ENCODE assay signal across 18 cellular contexts in the genomic region with DNA sequence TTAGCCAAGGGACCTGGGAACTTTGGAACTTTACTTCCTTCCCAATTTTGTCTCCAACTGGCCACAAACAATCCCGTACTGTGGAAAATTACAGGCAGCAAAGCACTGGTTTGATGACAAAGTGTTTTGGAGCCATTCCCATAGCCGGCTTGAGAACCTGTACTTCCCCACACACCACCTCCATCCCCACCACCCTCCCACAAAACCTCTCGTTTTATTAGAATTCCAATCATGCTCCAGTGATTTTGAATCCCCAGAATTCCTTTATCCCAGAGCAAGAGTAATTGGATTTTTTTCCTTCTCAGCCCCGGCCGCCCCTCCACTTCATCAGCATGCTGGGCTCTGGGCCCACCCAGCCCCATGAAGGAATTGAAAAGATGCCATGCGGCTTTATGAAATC.
DNase-seq lines count a peak whose midpoint lies in the region; ATAC-seq and TF ChIP-seq lines count a peak whose summit lies in the region.
"Had no signal": no experiment of that assay in that cellular context is flagged by ENCODE, and none has a peak within 500 bp of the region (broad histone marks: within the 10 kb centered on the region; RNA-seq: fewer than 3 reads in every experiment).

No MANE protein-coding gene starts in this region.

- H3K4me3 ChIP-seq in PC-3 (ENCODE audit: low read length) (no peak overlapping the region), fibroblast of villous mesenchyme (ENCODE audit: low read depth, low read length) (no peak overlapping the region), smooth muscle cell (no peak overlapping the region)
- H3K4me3 ChIP-seq: BLaER1 treated with 17β-estradiol and CSF1 and Interleukin-3, amounts not matched to agents 10 nM and 100 nM had no signal

- no peak for TF ChIP-seq CTCF in PC-3 (conservative IDR thresholded peaks at IDR 0.05; ENCODE audit: low read depth, low read length)
- TF ChIP-seq CTCF in fibroblast of villous mesenchyme (IDR thresholded peaks at IDR 0.05; ENCODE audit: insufficient read depth, low read depth, low read length), result no peak
- TF ChIP-seq CTCF in smooth muscle cell (IDR thresholded peaks at IDR 0.05; ENCODE audit: borderline replicate concordance, insufficient read depth, poor library complexity, severe bottlenecking), result no peak

- H3K79me2 ChIP-seq in PC-3 (ENCODE audit: low read length) (no peaks in the 10 kb centered on the region), smooth muscle cell (ENCODE audit: low read depth) (no peaks in the 10 kb centered on the region)

- H3K36me3 ChIP-seq in PC-3 (ENCODE audit: low read depth, low read length) (no peaks in the 10 kb centered on the region), smooth muscle cell (ENCODE audit: low read depth) (no peaks in the 10 kb centered on the region)
- H3K36me3 ChIP-seq: BLaER1 treated with 17β-estradiol and CSF1 and Interleukin-3, amounts not matched to agents 10 nM and 100 nM; neutrophil had no signal

- H3K4me1 ChIP-seq in PC-3 (ENCODE audit: insufficient read depth, low read length) (no peaks in the 10 kb centered on the region; the same call in 1 of the 2 replicates), smooth muscle cell (ENCODE audit: low read depth) (peaks cover 35% of the 10 kb centered on the region)
- H3K4me1 ChIP-seq: BLaER1 treated with 17β-estradiol and CSF1 and Interleukin-3, amounts not matched to agents 10 nM and 100 nM had no signal

- no peaks in the 10 kb centered on the region for H3K9me3 ChIP-seq in PC-3 (ENCODE audit: low read length)
- no peaks in the 10 kb centered on the region for H3K9me3 ChIP-seq in smooth muscle cell (replicated peaks; ENCODE audit: low read depth)
- H3K9me3 ChIP-seq: BLaER1 treated with 17β-estradiol and CSF1 and Interleukin-3, amounts not matched to agents 10 nM and 100 nM; neutrophil had no signal

- intact Hi-C loops in PC-3 (cut with micrococcal nuclease), result no loop called here

- DNase-seq in G401 (ENCODE audit: low spot score) (peak; percentile 1), PC-3 (peak; percentile 47), fibroblast of villous mesenchyme (ENCODE audit: low read depth) (peak; percentile 81), smooth muscle cell (lab: John Stamatoyannopoulos, UW; ENCODE audit: unreplicated experiment) (no peak), NCI-H2171 treated with DMSO at 0.1 percent for 48 hours (lab: John Stamatoyannopoulos, UW) (no peak), nucleus accumbens (lab: John Stamatoyannopoulos, UW) (no peak)
- DNase-seq in stimulated activated CD4-positive, alpha-beta T cell treated with anti-CD3 and anti-CD28 coated beads, Interleukin-1b, Interleukin-23, amount 100 ng/mL, for 48 hours, result no peak
- DNase-seq: activated CD4-positive, alpha-beta T cell treated with anti-CD3 and anti-CD28 coated beads for 48 hours; activated naive CD4-positive, alpha-beta T cell treated with anti-CD3 and anti-CD28 coated beads for 36 hours; activated T-cell treated with anti-CD3 and anti-CD28 coated beads for 4 hours; DMS 273 treated with DMSO at 0.1 percent for 48 hours; NCI-H1105 treated with DMSO at 0.1 percent for 48 hours; stimulated activated CD4-positive, alpha-beta T cell treated with anti-CD3 and anti-CD28 coated beads, Interleukin-4, amount 100 ng/mL, for 4 hours had no signal

- H2AFZ ChIP-seq in PC-3 (ENCODE audit: low read length), result no peak overlapping the region
- H2AFZ ChIP-seq in smooth muscle cell (ENCODE audit: low read depth), result no peak overlapping the region

- CTCF ChIA-PET in PC-3 (lab: Charles Lee), result no interaction called here

- in situ Hi-C loops in G401 (cut with HindIII; ENCODE audit: low sequenced_read_pairs), result no loop called here

- POLR2A ChIA-PET in PC-3 (lab: Charles Lee; ENCODE audit: unreplicated experiment), result no interaction called here

- WGBS in smooth muscle cell (ENCODE audit: low lambda C conversion rate), result 27% methylated on average over 6 of the region's 6 CpGs

- H3K9me2 ChIP-seq in PC-3 (replicated peaks; ENCODE audit: low read length), result no peaks in the 10 kb centered on the region

- ATAC-seq in PC-3, result peak; percentile 63
- ATAC-seq in GM19324 (IDR thresholded peaks at IDR 0.05; ENCODE audit: low FRiP score, unreplicated experiment), result no peak

- H3K27me3 ChIP-seq in PC-3 (ENCODE audit: low read length), result peaks cover 30% of the 10 kb centered on the region; the same call in 1 of the 2 replicates
- no peaks in the 10 kb centered on the region for H3K27me3 ChIP-seq in smooth muscle cell (ENCODE audit: low read depth)
- H3K27me3 ChIP-seq: BLaER1 treated with 17β-estradiol and CSF1 and Interleukin-3, amounts not matched to agents 10 nM and 100 nM; neutrophil had no signal

- no peak overlapping the region for H3K9ac ChIP-seq in PC-3 (ENCODE audit: low read length)
- peak overlapping the region; percentile 13 for H3K9ac ChIP-seq in smooth muscle cell (ENCODE audit: low read depth)
- H3K9ac ChIP-seq: BLaER1 treated with 17β-estradiol and CSF1 and Interleukin-3, amounts not matched to agents 10 nM and 100 nM; KMS-11 had no signal

- H3F3A ChIP-seq in PC-3 (ENCODE audit: low read length, unreplicated experiment) (no peaks in the 10 kb centered on the region), smooth muscle cell (ENCODE audit: low read depth) (peaks cover 6% of the 10 kb centered on the region)

- H3K27ac ChIP-seq in PC-3 (ENCODE audit: low read length) (no peak overlapping the region), smooth muscle cell (ENCODE audit: low read depth) (peak overlapping the region; percentile 95)
- H3K27ac ChIP-seq: BLaER1 treated with 17β-estradiol and CSF1 and Interleukin-3, amounts not matched to agents 10 nM and 100 nM; HL-60; KMS-11; neutrophil had no signal

- H4K20me1 ChIP-seq in PC-3 (ENCODE audit: low read length) (no peaks in the 10 kb centered on the region), smooth muscle cell (ENCODE audit: low read depth) (no peaks in the 10 kb centered on the region)
- H4K20me1 ChIP-seq: BLaER1 treated with 17β-estradiol and CSF1 and Interleukin-3, amounts not matched to agents 10 nM and 100 nM had no signal

- no peak overlapping the region for H3K4me2 ChIP-seq in PC-3 (ENCODE audit: low read length)
- no peak overlapping the region for H3K4me2 ChIP-seq in smooth muscle cell
- H3K4me2 ChIP-seq: BLaER1 treated with 17β-estradiol and CSF1 and Interleukin-3, amounts not matched to agents 10 nM and 100 nM; KMS-11 had no signal

- no TSS peak for BruUV-seq in PC-3 (replicated peaks; lab: Mats Ljungman, UMichigan)

Comparison
In these comparisons a context has a peak if more than half of its experiments do, and no peak if none do; other contexts are left out.
1. DNase-seq: peak in G401 (single experiment), PC-3 (single experiment) and fibroblast of villous mesenchyme (single experiment); none in smooth muscle cell (single experiment), NCI-H2171 treated with DMSO at 0.1 percent for 48 hours (single experiment), stimulated activated CD4-positive, alpha-beta T cell treated with anti-CD3 and anti-CD28 coated beads, Interleukin-1b, Interleukin-23, amount 100 ng/mL, for 48 hours (single experiment) and nucleus accumbens (0 of 56).